In the genomic region with DNA sequence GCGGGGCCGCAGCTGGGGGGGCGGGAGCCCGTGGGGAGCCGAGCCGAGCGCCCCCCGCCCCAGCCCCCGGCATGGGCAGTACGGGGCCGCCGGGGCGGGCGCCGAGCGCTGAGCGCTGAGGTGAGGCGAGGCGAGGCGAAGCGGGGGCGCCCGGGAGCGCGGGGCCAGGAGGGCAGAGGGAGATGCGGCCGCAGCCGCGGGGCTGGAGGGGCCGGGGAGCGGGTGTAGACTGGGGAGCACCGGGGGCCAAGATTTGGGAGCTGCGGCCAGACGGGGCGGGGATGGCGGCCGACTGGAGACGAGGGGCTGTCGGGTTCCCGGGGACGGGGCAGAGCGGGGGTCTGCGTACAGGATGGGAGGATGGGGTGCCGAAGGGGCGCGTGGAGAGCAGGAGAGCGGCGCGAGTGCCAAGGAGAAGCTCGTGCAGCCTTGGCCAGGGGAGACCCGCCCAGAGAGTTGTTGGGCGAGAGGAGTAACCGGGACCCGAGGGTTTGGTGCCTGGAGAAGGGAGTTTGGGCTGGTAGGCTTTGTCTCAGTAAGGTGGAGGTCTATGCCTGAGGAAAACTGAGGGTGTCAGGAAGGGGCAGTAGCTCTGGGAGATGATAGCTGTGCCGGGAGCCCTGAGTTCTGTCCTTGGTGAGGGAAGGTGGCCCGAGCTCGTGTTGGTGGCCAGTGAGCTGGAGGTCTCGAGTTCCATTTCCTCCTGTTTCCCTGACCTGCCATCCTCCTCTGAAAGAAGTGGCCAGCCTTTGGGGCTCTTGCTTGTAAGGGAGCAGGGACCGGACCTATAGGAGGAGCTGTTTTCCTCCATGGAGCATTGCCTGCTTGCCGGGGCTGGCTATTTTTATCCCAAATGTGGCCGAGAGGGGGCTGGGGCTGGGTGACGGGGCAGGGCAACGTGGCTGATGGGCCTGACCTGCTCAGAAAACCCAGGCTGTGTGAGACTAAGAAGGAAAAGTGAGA, we compare ENCODE assay signal across 8 cellular contexts. TPM values are rescaled to one million over a fixed set of nuclear protein-coding genes. Genes with fewer than 3 reads are reported as not detected.
DNase-seq lines count a peak whose midpoint lies in the region; ATAC-seq, FAIRE-seq and TF ChIP-seq lines count a peak whose summit lies in the region.

No MANE protein-coding gene starts in this region.

- peak overlapping the region; percentile 86 for H3K9ac ChIP-seq in OCI-LY3 (ENCODE audit: low read length)
- peak overlapping the region; percentile 94 for H3K9ac ChIP-seq in astrocyte (ENCODE audit: low read length)
- H3K9ac ChIP-seq in parathyroid adenoma: no peak overlapping the region

- H3F3A ChIP-seq in GM23338 (replicated peaks; ENCODE audit: low read depth): peaks cover 11% of the 10 kb centered on the region

- H3K4me2 ChIP-seq in GM23338 (peak overlapping the region; percentile 92), OCI-LY3 (ENCODE audit: low read length) (peak overlapping the region; percentile 74), astrocyte (ENCODE audit: low read length) (peak overlapping the region; percentile 99), parathyroid adenoma (ENCODE audit: low read length) (peak overlapping the region; percentile 95)

- peaks cover 18% of the 10 kb centered on the region for H3K36me3 Mint-ChIP-seq in CD8-positive, alpha-beta T cell
- H3K36me3 Mint-ChIP-seq in GM23338 (ENCODE audit: low read depth) (peaks cover 4% of the 10 kb centered on the region), astrocyte (ENCODE audit: low read depth, unreplicated experiment) (peaks cover 7% of the 10 kb centered on the region)

- H3K4me3 Mint-ChIP-seq in CD8-positive, alpha-beta T cell: peak overlapping the region; percentile 96
- H3K4me3 Mint-ChIP-seq in GM23338: peak overlapping the region; percentile 95
- peak overlapping the region; percentile 99 for H3K4me3 Mint-ChIP-seq in astrocyte (ENCODE audit: unreplicated experiment)

- H3K4me3 ChIP-seq in CD8-positive, alpha-beta T cell (ENCODE audit: low read depth, low read length): peak overlapping the region; percentile 72
- H3K4me3 ChIP-seq in GM23338: peak overlapping the region; percentile 89
- H3K4me3 ChIP-seq in OCI-LY3 (ENCODE audit: low read length): peak overlapping the region; percentile 83
- peak overlapping the region; percentile 93 for H3K4me3 ChIP-seq in astrocyte (ENCODE audit: insufficient read depth, low read depth, low read length)
- H3K4me3 ChIP-seq in parathyroid adenoma (ENCODE audit: low read depth, low read length): peak overlapping the region; percentile 70

- H3K27ac ChIP-seq in CD8-positive, alpha-beta T cell (ENCODE audit: low read depth, low read length): peak overlapping the region; percentile 69
- H3K27ac ChIP-seq in GM23338 (ENCODE audit: low read depth) (peak overlapping the region; percentile 87; the same call in 1 of the 2 replicates), OCI-LY3 (ENCODE audit: low read length) (peak overlapping the region; percentile 44), astrocyte (ENCODE audit: low read depth, low read length) (peak overlapping the region; percentile 92), parathyroid adenoma (peak overlapping the region; percentile 53)

- H3K27ac Mint-ChIP-seq in CD8-positive, alpha-beta T cell: peak overlapping the region; percentile 93
- peak overlapping the region; percentile 93 for H3K27ac Mint-ChIP-seq in GM23338
- peak overlapping the region; percentile 99 for H3K27ac Mint-ChIP-seq in astrocyte (ENCODE audit: unreplicated experiment)

- H2AFZ ChIP-seq in GM23338: peak overlapping the region; percentile 56
- no peak overlapping the region for H2AFZ ChIP-seq in OCI-LY3 (ENCODE audit: low read depth, low read length)
- H2AFZ ChIP-seq in astrocyte (ENCODE audit: low read depth, low read length): peak overlapping the region; percentile 74
- peak overlapping the region; percentile 78 for H2AFZ ChIP-seq in parathyroid adenoma

- H3K9me2 ChIP-seq in GM23338 (ENCODE audit: insufficient read depth): no peaks in the 10 kb centered on the region

- FAIRE-seq in astrocyte (lab: Jason Lieb, UNC): no peak

- no peaks in the 10 kb centered on the region for H3K36me3 ChIP-seq in CD8-positive, alpha-beta T cell (ENCODE audit: insufficient read depth, low read length)
- no peaks in the 10 kb centered on the region for H3K36me3 ChIP-seq in GM23338 (ENCODE audit: insufficient read depth)
- peaks cover 2% of the 10 kb centered on the region for H3K36me3 ChIP-seq in OCI-LY3 (replicated peaks; ENCODE audit: low read depth, low read length)
- no peaks in the 10 kb centered on the region for H3K36me3 ChIP-seq in astrocyte (ENCODE audit: insufficient read depth, low read length)
- no peaks in the 10 kb centered on the region for H3K36me3 ChIP-seq in parathyroid adenoma (ENCODE audit: control insufficient read depth, insufficient read depth, low read length)

- peaks cover 24% of the 10 kb centered on the region for H3K79me2 ChIP-seq in GM23338 (replicated peaks; ENCODE audit: insufficient read depth)
- peaks cover 24% of the 10 kb centered on the region for H3K79me2 ChIP-seq in OCI-LY3 (ENCODE audit: low read length)
- H3K79me2 ChIP-seq in astrocyte (ENCODE audit: insufficient read depth, low read length): peaks cover 42% of the 10 kb centered on the region
- H3K79me2 ChIP-seq in parathyroid adenoma: no peaks in the 10 kb centered on the region

- H4K20me1 ChIP-seq in GM23338 (replicated peaks; ENCODE audit: insufficient read depth) (peaks cover 23% of the 10 kb centered on the region), OCI-LY3 (ENCODE audit: insufficient read depth, low read length) (peaks cover 27% of the 10 kb centered on the region; the same call in 1 of the 2 replicates), astrocyte (ENCODE audit: insufficient read depth, low read length) (peaks cover 33% of the 10 kb centered on the region)

- intact Hi-C loops in CD8-positive, alpha-beta T cell (cut with DNase I, micrococcal nuclease): loop anchor here (1.0 to 10.0 kb wide), 8 partner anchors 54 to 809 kb away; partner anchors contain the start of genes UBE2Q1 (in 2 of the 2), ADAR (in 1 of the 2), HAX1 (in 1 of the 2) and PBXIP1 (in 1 of the 2)
- intact Hi-C loops in left ventricle myocardium superior (cut with micrococcal nuclease): no loop called here

- peaks cover 57% of the 10 kb centered on the region for H3K4me1 Mint-ChIP-seq in CD8-positive, alpha-beta T cell (ENCODE audit: low read depth)
- H3K4me1 Mint-ChIP-seq in GM23338 (peaks cover 46% of the 10 kb centered on the region), astrocyte (ENCODE audit: low read depth, unreplicated experiment) (peaks cover 23% of the 10 kb centered on the region)

- TF ChIP-seq CTCF in CD8-positive, alpha-beta T cell (IDR thresholded peaks at IDR 0.05): peak; percentile 8
- peak; percentile 70 to 71 for TF ChIP-seq CTCF in GM23338 (conservative IDR thresholded peaks at IDR 0.05; ENCODE audit: low read depth in 2 of 2)
- peak; percentile 42 for TF ChIP-seq CTCF in OCI-LY3 (IDR thresholded peaks at IDR 0.05; ENCODE audit: low read depth, low read length)
- peak; percentile 44 for TF ChIP-seq CTCF in astrocyte (IDR thresholded peaks at IDR 0.05; ENCODE audit: insufficient read depth, low read depth, low read length)
- peak; percentile 40 for TF ChIP-seq CTCF in parathyroid adenoma (IDR thresholded peaks at IDR 0.05)

- peak; percentile 2 for ATAC-seq in CD8-positive, alpha-beta T cell
- ATAC-seq in GM23338 (peak; percentile 57), left ventricle myocardium superior (peak; percentile 60), GM18873 (IDR thresholded peaks at IDR 0.05; ENCODE audit: low FRiP score, unreplicated experiment) (no peak), HG02763 (IDR thresholded peaks at IDR 0.05; ENCODE audit: unreplicated experiment) (no peak)

- peaks cover 6% of the 10 kb centered on the region for H3K27me3 Mint-ChIP-seq in CD8-positive, alpha-beta T cell (ENCODE audit: low read depth)
- peaks cover 29% of the 10 kb centered on the region for H3K27me3 Mint-ChIP-seq in GM23338 (ENCODE audit: insufficient read depth, low read depth, poor library complexity)
- H3K27me3 Mint-ChIP-seq in astrocyte (ENCODE audit: low read depth, unreplicated experiment): peaks cover 27% of the 10 kb centered on the region

- CTCF ChIA-PET in CD8-positive, alpha-beta T cell (lab: Charles Lee): interaction anchor here (1.0 to 10.7 kb wide), 6 partner anchors 9 to 111 kb away, joined by 3 to 184 read pairs (median 8); no protein-coding TSS in a partner anchor

- DNase-seq in CD8-positive, alpha-beta T cell: peak in 2 of 7 experiments; percentile 29 to 35
- DNase-seq in GM23338 (ENCODE audit: low spot score) (peak; percentile 94), astrocyte (ENCODE audit: low read depth) (peak; percentile 79), left ventricle myocardium superior (peak; percentile 67)

- H3K27me3 ChIP-seq in CD8-positive, alpha-beta T cell (ENCODE audit: insufficient read depth, low read length): no peaks in the 10 kb centered on the region
- H3K27me3 ChIP-seq in GM23338 (ENCODE audit: insufficient read depth): no peaks in the 10 kb centered on the region
- peaks cover 18% of the 10 kb centered on the region for H3K27me3 ChIP-seq in OCI-LY3 (ENCODE audit: low read depth, low read length)
- peaks cover 6% of the 10 kb centered on the region for H3K27me3 ChIP-seq in astrocyte (ENCODE audit: insufficient read depth, low read length)
- no peaks in the 10 kb centered on the region for H3K27me3 ChIP-seq in parathyroid adenoma (ENCODE audit: control insufficient read depth, insufficient read depth, low read length)

- H3K9me3 ChIP-seq in CD8-positive, alpha-beta T cell (ENCODE audit: low read length): no peaks in the 10 kb centered on the region
- H3K9me3 ChIP-seq in OCI-LY3 (ENCODE audit: insufficient read depth, low read length) (no peaks in the 10 kb centered on the region), astrocyte (ENCODE audit: insufficient read depth, low read depth, low read length) (no peaks in the 10 kb centered on the region), parathyroid adenoma (ENCODE audit: control insufficient read depth, low read length) (no peaks in the 10 kb centered on the region)

- POLR2A ChIA-PET in CD8-positive, alpha-beta T cell (lab: Charles Lee): interaction anchor here (0.6 to 6.2 kb wide), 5 partner anchors 10 to 45 kb away, joined by 3 to 47 read pairs (median 3); no protein-coding TSS in a partner anchor

- H3K9me3 Mint-ChIP-seq in CD8-positive, alpha-beta T cell: no peaks in the 10 kb centered on the region
- no peaks in the 10 kb centered on the region for H3K9me3 Mint-ChIP-seq in GM23338
- no peaks in the 10 kb centered on the region for H3K9me3 Mint-ChIP-seq in astrocyte (ENCODE audit: unreplicated experiment)

- H3K4me1 ChIP-seq in CD8-positive, alpha-beta T cell (ENCODE audit: insufficient read depth, low read length): peaks cover 52% of the 10 kb centered on the region
- peaks cover 30% of the 10 kb centered on the region for H3K4me1 ChIP-seq in GM23338 (ENCODE audit: insufficient read depth)
- H3K4me1 ChIP-seq in OCI-LY3 (ENCODE audit: low read length): peaks cover 34% of the 10 kb centered on the region
- peaks cover 37% of the 10 kb centered on the region for H3K4me1 ChIP-seq in astrocyte (ENCODE audit: insufficient read depth, low read length)
- peaks cover 3% of the 10 kb centered on the region for H3K4me1 ChIP-seq in parathyroid adenoma

RNA-seq across cellular contexts. Expression of gene ATP8B2, which starts 0.5 kb away (rescaled TPM):
- 10 to 100 TPM; 51.1 to 58.4 TPM for total RNA-seq in CD8-positive, alpha-beta T cell
- total RNA-seq in GM23338 (2014; rRNA removed; shearing (Covaris generic)): 92.9 and 112 TPM in 2 replicates
- polyA plus RNA-seq in GM23338 (2016; fragmentation: Nextera tagmentation; extraction: Ambion mirVana): 8.8 and 11.0 TPM in 2 replicates
- total RNA-seq in astrocyte: 71.6 and 71.9 TPM in 2 replicates
- 9.2 TPM for total RNA-seq in left ventricle myocardium superior

RNA-seq across cellular contexts. Expression of gene AQP10, which starts 5.0 kb away (rescaled TPM):
- total RNA-seq in CD8-positive, alpha-beta T cell: not detected
- total RNA-seq in GM23338 (2014; rRNA removed; shearing (Covaris generic)): not detected in 2 replicates
- not detected in 2 replicates for polyA plus RNA-seq in GM23338 (2016; fragmentation: Nextera tagmentation; extraction: Ambion mirVana)
- 0.17 TPM in 1 of 2 replicates, not detected in the other for total RNA-seq in astrocyte
- 0.27 TPM for total RNA-seq in left ventricle myocardium superior

RNA-seq across cellular contexts. Expression of gene HAX1, which starts 53.4 kb away (rescaled TPM):
- total RNA-seq in CD8-positive, alpha-beta T cell: 10 to 100 TPM; 56.8 to 58.4 TPM
- total RNA-seq in GM23338 (2014; rRNA removed; shearing (Covaris generic)): 72.0 and 73.2 TPM in 2 replicates
- 92.0 and 92.5 TPM in 2 replicates for polyA plus RNA-seq in GM23338 (2016; fragmentation: Nextera tagmentation; extraction: Ambion mirVana)
- 82.2 and 89.9 TPM in 2 replicates for total RNA-seq in astrocyte
- total RNA-seq in left ventricle myocardium superior: 181 TPM

Comparison
In these comparisons a context has a peak if more than half of its experiments do, and no peak if none do; other contexts are left out.
1. ATAC-seq: peak in CD8-positive, alpha-beta T cell (single experiment), GM23338 (single experiment) and left ventricle myocardium superior (single experiment); none in GM18873 (single experiment) and HG02763 (single experiment).
2. CTCF ChIP-seq: peak in every context shown above with its lines; median percentile 70 in GM23338; 44 in astrocyte; 42 in OCI-LY3; 40 in parathyroid adenoma; 8 in CD8-positive, alpha-beta T cell.
3. Peak in every context shown above with its lines, with median percentiles within 50 percentile points of each other: H3K27ac ChIP-seq, H3K4me3 ChIP-seq, H3K27ac Mint-ChIP-seq, H3K4me3 Mint-ChIP-seq and H3K4me2 ChIP-seq.